In the genomic region with DNA sequence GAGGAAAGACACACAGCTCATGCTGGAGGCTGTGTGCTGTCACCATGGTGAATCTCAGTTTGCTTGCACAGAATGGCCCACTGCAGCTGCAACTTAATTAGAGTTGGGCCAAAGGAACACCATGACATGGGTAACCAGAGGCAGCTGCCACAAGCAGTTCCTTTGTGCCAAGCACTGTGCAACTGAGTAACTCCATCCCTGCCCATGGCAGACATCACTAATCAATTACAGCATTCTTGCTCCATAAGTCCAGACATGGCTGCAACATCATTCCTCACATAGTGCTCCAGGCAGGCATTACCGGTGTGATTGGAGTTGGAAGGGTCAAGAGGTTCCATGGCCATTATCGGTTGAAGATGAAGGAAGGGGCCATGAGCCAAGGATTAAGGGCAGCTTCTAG, we compare ENCODE assay signal across 31 cellular contexts.
"Had no signal": no experiment of that assay in that cellular context is flagged by ENCODE, and none has a peak within 500 bp of the region (broad histone marks: within the 10 kb centered on the region; RNA-seq: fewer than 3 reads in every experiment).

No MANE protein-coding gene starts in this region.

- ATAC-seq: activated CD4-positive, CD25-positive, alpha-beta regulatory T cell treated with anti-CD3 and anti-CD28 coated beads, Interleukin-2, amount 50 U/mL, for 24 hours; activated T-cell treated with anti-CD3 and anti-CD28 coated beads, Interleukin-2, amount 50 U/mL, for 4 hours; activated T-helper 17 cell treated with anti-CD3 and anti-CD28 coated beads, Interleukin-2, amount 50 U/mL, for 72 hours; gastroesophageal sphincter; heart right ventricle; T-helper 17 cell had no signal

- H3K4me1 ChIP-seq: colonic mucosa, esophagus squamous epithelium, gastroesophageal sphincter, heart right ventricle had no signal

- H3K4me2 ChIP-seq: hepatocyte had no signal

- H2AFZ ChIP-seq: hepatocyte had no signal

- H3K79me2 ChIP-seq: hepatocyte had no signal

- DNase-seq: activated B cell treated with CpG ODN at 0.5 μM for 24 hours; activated CD4-positive, alpha-beta memory T cell treated with anti-CD3 and anti-CD28 coated beads, Interleukin-2, amount 10 ng/mL, durations not matched to agents 7 days and 5 days; activated CD4-positive, alpha-beta T cell treated with anti-CD3 and anti-CD28 coated beads for 48 hours; activated CD8-positive, alpha-beta memory T cell treated with anti-CD3 and anti-CD28 coated beads, Interleukin-2, amount 50 U/mL, for 48 hours; activated effector memory CD4-positive, alpha-beta T cell treated with Interleukin-2 at 50 U/mL for 16 hours; activated gamma-delta T cell treated with Interleukin-2 at 50 U/mL for 16 hours; activated naive CD4-positive, alpha-beta T cell treated with anti-CD3 and anti-CD28 coated beads, Interleukin-2, amount 50 U/mL, for 16 hours; activated naive CD4-positive, alpha-beta T cell treated with Interleukin-2 at 50 U/mL for 16 hours; activated T-cell treated with anti-CD3 and anti-CD28 coated beads for 4 hours; activated T-cell treated with anti-CD3 and anti-CD28 coated beads, Interleukin-2, amount 50 U/mL, for 4 hours; amniotic stem cell; anterior cingulate cortex; brain microvascular endothelial cell; caudate nucleus; cerebellar nuclear complex; colonic mucosa; effector CD8-positive, alpha-beta T cell; esophagus squamous epithelium; foreskin melanocyte; heart right ventricle; T-helper 17 cell; T1000; WERI-Rb-1 had no signal

- H3K9me3 ChIP-seq: colonic mucosa, esophagus squamous epithelium had no signal

- H3K4me3 ChIP-seq: colonic mucosa, esophagus squamous epithelium, gastroesophageal sphincter, heart right ventricle, hepatocyte had no signal

- H3K27ac ChIP-seq: brain microvascular endothelial cell, colonic mucosa, epithelial cell of prostate, esophagus squamous epithelium, gastroesophageal sphincter, heart right ventricle, hepatocyte, WERI-Rb-1 had no signal

- H3K36me3 ChIP-seq: brain microvascular endothelial cell, colonic mucosa, esophagus squamous epithelium, gastroesophageal sphincter, heart right ventricle, WERI-Rb-1 had no signal

- H3K27me3 ChIP-seq: colonic mucosa, hepatocyte had no signal

- FAIRE-seq: astrocyte, endometrium, endothelial cell of umbilical vein had no signal
